Comparison of ENCODE assay signal across 6 cellular contexts in the genomic region with DNA sequence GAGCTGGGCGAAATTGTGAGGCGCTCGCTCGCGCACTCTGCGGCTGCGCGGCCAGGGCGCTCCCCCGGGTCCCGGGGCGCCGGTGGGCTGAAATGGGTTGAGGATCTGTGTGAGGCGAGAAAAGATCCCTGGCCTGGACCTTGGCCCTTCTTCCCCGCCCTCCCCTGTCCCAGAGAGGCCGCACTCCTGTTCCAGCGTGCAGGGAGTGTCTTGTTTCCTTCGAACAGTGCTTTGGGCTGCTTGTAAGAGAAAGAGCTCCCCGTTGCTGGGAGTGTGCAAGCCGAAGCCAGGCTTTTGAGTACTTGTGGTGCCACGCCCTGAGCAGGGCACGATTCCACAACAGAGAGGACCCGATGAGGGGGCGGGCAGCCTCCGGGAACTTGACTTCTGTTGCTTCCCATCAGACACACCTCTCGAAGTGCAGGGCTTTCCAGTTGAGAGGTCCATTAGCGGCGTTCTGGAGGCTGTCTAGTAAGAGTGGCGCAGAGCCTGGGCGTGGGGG. TPM values are rescaled to one million over a fixed set of nuclear protein-coding genes. Genes with fewer than 3 reads are reported as not detected.
DNase-seq lines count a peak whose midpoint lies in the region; ATAC-seq and TF ChIP-seq lines count a peak whose summit lies in the region.

No MANE protein-coding gene starts in this region.

- H3K9ac ChIP-seq in SU-DHL-6 (ENCODE audit: low read length): peak overlapping the region; percentile 82

- H3K27me3 Mint-ChIP-seq in immature natural killer cell (ENCODE audit: low read depth in 3 of 3): peaks cover 5 to 15% (median 7%) of the 10 kb centered on the region in 3 donors

- no peaks in the 10 kb centered on the region for H3K36me3 Mint-ChIP-seq in immature natural killer cell

- no peaks in the 10 kb centered on the region for H3K36me3 ChIP-seq in SU-DHL-6 (ENCODE audit: low read length)

- H3K4me1 Mint-ChIP-seq in immature natural killer cell: peaks cover 25 to 28% of the 10 kb centered on the region in 2 donors

- H3K9me2 ChIP-seq in SU-DHL-6 (replicated peaks; ENCODE audit: insufficient read depth, low read length): no peaks in the 10 kb centered on the region

- H3K4me3 Mint-ChIP-seq in immature natural killer cell: peak overlapping the region; percentile 90 to 93 (median 93)

- TF ChIP-seq CTCF in SU-DHL-6 (IDR thresholded peaks at IDR 0.05; ENCODE audit: insufficient read depth, low read length, poor library complexity, severe bottlenecking): no peak

- H4K20me1 ChIP-seq in SU-DHL-6 (ENCODE audit: low read depth, low read length): no peaks in the 10 kb centered on the region

- no peaks in the 10 kb centered on the region for H3K9me3 ChIP-seq in SU-DHL-6 (ENCODE audit: insufficient read depth, low read length)

- no peak overlapping the region; the same call in 1 of the 2 replicates for H3K27ac ChIP-seq in SU-DHL-6 (ENCODE audit: low read depth, low read length)

- peaks cover 26% of the 10 kb centered on the region for H3K79me2 ChIP-seq in SU-DHL-6 (ENCODE audit: insufficient read depth, low read length)

- no peak for DNase-seq in immature natural killer cell

- H3K4me3 ChIP-seq in SU-DHL-6 (ENCODE audit: insufficient read depth, low read length, poor library complexity, severe bottlenecking): peak overlapping the region; percentile 81

- ATAC-seq in HG03439 (IDR thresholded peaks at IDR 0.05; ENCODE audit: unreplicated experiment) (no peak), HG02938 (IDR thresholded peaks at IDR 0.05; ENCODE audit: unreplicated experiment) (no peak), HG02610 (IDR thresholded peaks at IDR 0.05; ENCODE audit: unreplicated experiment) (no peak)

- peak overlapping the region; percentile 88 for H3K4me2 ChIP-seq in SU-DHL-6 (ENCODE audit: low read depth, low read length, poor library complexity, severe bottlenecking)

- H3K27me3 ChIP-seq in SU-DHL-6 (ENCODE audit: low read length): no peaks in the 10 kb centered on the region

- H3K27ac Mint-ChIP-seq in immature natural killer cell: peak overlapping the region; percentile 53 to 85 (median 66)

- H2AFZ ChIP-seq in SU-DHL-6 (ENCODE audit: low read depth, low read length, severe bottlenecking): peak overlapping the region; percentile 78

- H3K9me3 Mint-ChIP-seq in immature natural killer cell: no peaks in the 10 kb centered on the region

- no peaks in the 10 kb centered on the region for H3F3A ChIP-seq in SU-DHL-6 (ENCODE audit: insufficient read depth)

- TF ChIP-seq POLR2A in GM19193 (IDR thresholded peaks at IDR 0.05; ENCODE audit: extremely low read depth, insufficient read depth, insufficient read length): peak; percentile 44

RNA-seq across cellular contexts. Expression of gene DOLPP1, which starts 0.5 kb away (rescaled TPM):
- 10 to 100 TPM in 2 of 3 donors, 1 to 10 TPM in 1; 9.0 to 13.1 (median 12.9) TPM for polyA plus RNA-seq in immature natural killer cell

RNA-seq across cellular contexts. Expression of gene CRAT, which starts 29.2 kb away (rescaled TPM):
- 10 to 100 TPM in 2 of 3 donors, 1 to 10 TPM in 1; 9.8 to 22.4 (median 16.7) TPM for polyA plus RNA-seq in immature natural killer cell

RNA-seq across cellular contexts. Expression of gene PTPA, which starts 29.8 kb away (rescaled TPM):
- 10 to 100 TPM; 16.8 to 19.1 (median 19.0) TPM for polyA plus RNA-seq in immature natural killer cell

RNA-seq across cellular contexts. Expression of gene MIGA2, which starts 45.0 kb away (rescaled TPM):
- polyA plus RNA-seq in immature natural killer cell: 1 to 10 TPM; 4.8 to 9.1 (median 6.9) TPM

RNA-seq across cellular contexts. Expression of gene SH3GLB2, which starts 53.3 kb away (rescaled TPM):
- 10 to 100 TPM; 20.4 to 42.2 (median 24.1) TPM for polyA plus RNA-seq in immature natural killer cell
